ENCODE assay signal across 2 cellular contexts in genomic region chr3:161293381-161293780, GRCh38.
TF ChIP-seq lines count a peak whose summit lies in the region.

No MANE protein-coding gene starts in this region.

TF ChIP-seq in GM23338, 12 proteins besides CTCF, POLR2A, EP300 and RAD21 (continued from another document):
- TF ChIP-seq ZNF462 (CRISPR knock-in tag; IDR thresholded peaks at IDR 0.05) (no peak), EZH2 (IDR thresholded peaks at IDR 0.05; ENCODE audit: low read depth, unreplicated experiment) (no peak), ETS1 (IDR thresholded peaks at IDR 0.05) (no peak), STAT1 (IDR thresholded peaks at IDR 0.05; ENCODE audit: unreplicated experiment) (no peak), NANOG (IDR thresholded peaks at IDR 0.05; ENCODE audit: borderline replicate concordance) (no peak), ZNF331 (CRISPR knock-in tag; IDR thresholded peaks at IDR 0.05; ENCODE audit: low read depth) (no peak), POLR2AphosphoS5 (IDR thresholded peaks at IDR 0.05; ENCODE audit: low read depth) (no peak), JUNB (IDR thresholded peaks at IDR 0.05; ENCODE audit: unreplicated experiment) (no peak), EZH2phosphoT487 (IDR thresholded peaks at IDR 0.05; ENCODE audit: unreplicated experiment) (no peak), ZNF114 (CRISPR knock-in tag; IDR thresholded peaks at IDR 0.05) (no peak)
- TF ChIP-seq, protein P1, sequence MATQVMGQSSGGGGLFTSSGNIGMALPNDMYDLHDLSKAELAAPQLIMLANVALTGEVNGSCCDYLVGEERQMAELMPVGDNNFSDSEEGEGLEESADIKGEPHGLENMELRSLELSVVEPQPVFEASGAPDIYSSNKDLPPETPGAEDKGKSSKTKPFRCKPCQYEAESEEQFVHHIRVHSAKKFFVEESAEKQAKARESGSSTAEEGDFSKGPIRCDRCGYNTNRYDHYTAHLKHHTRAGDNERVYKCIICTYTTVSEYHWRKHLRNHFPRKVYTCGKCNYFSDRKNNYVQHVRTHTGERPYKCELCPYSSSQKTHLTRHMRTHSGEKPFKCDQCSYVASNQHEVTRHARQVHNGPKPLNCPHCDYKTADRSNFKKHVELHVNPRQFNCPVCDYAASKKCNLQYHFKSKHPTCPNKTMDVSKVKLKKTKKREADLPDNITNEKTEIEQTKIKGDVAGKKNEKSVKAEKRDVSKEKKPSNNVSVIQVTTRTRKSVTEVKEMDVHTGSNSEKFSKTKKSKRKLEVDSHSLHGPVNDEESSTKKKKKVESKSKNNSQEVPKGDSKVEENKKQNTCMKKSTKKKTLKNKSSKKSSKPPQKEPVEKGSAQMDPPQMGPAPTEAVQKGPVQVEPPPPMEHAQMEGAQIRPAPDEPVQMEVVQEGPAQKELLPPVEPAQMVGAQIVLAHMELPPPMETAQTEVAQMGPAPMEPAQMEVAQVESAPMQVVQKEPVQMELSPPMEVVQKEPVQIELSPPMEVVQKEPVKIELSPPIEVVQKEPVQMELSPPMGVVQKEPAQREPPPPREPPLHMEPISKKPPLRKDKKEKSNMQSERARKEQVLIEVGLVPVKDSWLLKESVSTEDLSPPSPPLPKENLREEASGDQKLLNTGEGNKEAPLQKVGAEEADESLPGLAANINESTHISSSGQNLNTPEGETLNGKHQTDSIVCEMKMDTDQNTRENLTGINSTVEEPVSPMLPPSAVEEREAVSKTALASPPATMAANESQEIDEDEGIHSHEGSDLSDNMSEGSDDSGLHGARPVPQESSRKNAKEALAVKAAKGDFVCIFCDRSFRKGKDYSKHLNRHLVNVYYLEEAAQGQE (IDR thresholded peaks at IDR 0.05; ENCODE audit: unreplicated experiment): no peak

TF ChIP-seq in GM12878, 131 proteins besides CTCF, POLR2A, EP300 and RAD21 (continued from another document):
- TF ChIP-seq, protein P2, sequence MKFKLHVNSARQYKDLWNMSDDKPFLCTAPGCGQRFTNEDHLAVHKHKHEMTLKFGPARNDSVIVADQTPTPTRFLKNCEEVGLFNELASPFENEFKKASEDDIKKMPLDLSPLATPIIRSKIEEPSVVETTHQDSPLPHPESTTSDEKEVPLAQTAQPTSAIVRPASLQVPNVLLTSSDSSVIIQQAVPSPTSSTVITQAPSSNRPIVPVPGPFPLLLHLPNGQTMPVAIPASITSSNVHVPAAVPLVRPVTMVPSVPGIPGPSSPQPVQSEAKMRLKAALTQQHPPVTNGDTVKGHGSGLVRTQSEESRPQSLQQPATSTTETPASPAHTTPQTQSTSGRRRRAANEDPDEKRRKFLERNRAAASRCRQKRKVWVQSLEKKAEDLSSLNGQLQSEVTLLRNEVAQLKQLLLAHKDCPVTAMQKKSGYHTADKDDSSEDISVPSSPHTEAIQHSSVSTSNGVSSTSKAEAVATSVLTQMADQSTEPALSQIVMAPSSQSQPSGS (IDR thresholded peaks at IDR 0.05; ENCODE audit: low read length): no peak
- TF ChIP-seq MEF2B (IDR thresholded peaks at IDR 0.05; ENCODE audit: partially characterized antibody, poor library complexity, severe bottlenecking) (no peak), TCF12 (IDR thresholded peaks at IDR 0.05; ENCODE audit: low read depth, low read length) (no peak), TAF1 (IDR thresholded peaks at IDR 0.05; ENCODE audit: borderline replicate concordance, low read depth, low read length) (no peak), CREB1 (IDR thresholded peaks at IDR 0.05; ENCODE audit: low read depth) (no peak), NRF1 (conservative IDR thresholded peaks at IDR 0.05; ENCODE audit: low read depth, low read length) (no peak), BHLHE40 (IDR thresholded peaks at IDR 0.05; ENCODE audit: borderline replicate concordance in 1 of 2, low read depth in 2 of 2, low read length in 1 of 2) (no peak), SUPT20H (IDR thresholded peaks at IDR 0.05; ENCODE audit: borderline replicate concordance, control insufficient read depth, low read depth, low read length) (no peak), CBX3 (IDR thresholded peaks at IDR 0.05; ENCODE audit: borderline replicate concordance, low read depth) (no peak), JUND (IDR thresholded peaks at IDR 0.05; ENCODE audit: low read depth, low read length) (no peak), ZNF24 (IDR thresholded peaks at IDR 0.05) (no peak)
- TF ChIP-seq, protein P3, sequence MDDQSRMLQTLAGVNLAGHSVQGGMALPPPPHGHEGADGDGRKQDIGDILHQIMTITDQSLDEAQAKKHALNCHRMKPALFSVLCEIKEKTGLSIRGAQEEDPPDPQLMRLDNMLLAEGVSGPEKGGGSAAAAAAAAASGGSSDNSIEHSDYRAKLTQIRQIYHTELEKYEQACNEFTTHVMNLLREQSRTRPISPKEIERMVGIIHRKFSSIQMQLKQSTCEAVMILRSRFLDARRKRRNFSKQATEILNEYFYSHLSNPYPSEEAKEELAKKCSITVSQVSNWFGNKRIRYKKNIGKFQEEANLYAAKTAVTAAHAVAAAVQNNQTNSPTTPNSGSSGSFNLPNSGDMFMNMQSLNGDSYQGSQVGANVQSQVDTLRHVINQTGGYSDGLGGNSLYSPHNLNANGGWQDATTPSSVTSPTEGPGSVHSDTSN (IDR thresholded peaks at IDR 0.05; ENCODE audit: insufficient replicate concordance, low read depth, low read length): no peak
